ENCODE assay signal across 13 cellular contexts in the genomic region with DNA sequence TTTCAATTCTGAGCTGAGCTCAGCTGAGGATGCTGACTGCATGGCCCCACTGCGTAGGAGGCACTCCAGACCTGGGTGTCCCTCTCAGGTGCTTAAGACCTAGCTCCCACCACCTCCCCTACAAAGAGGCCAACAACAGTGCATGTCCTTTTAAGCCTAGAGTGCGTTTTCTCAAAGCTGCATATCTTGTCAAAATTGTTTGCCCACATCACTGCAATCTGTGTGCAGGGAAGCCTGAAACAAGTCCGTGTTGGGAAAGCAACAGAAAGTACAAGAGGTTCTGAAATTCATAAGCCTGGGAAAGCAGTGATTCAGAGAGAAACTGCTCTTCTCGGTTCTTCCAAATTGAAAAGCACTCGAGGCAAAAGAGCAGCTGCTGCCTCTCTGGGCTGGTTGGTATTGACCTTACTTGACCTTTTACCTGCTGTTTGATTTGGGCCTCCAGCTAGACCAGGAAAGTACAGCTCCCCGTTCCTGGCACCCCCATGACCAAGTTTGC.
DNase-seq lines count a peak whose midpoint lies in the region; ATAC-seq, FAIRE-seq and TF ChIP-seq lines count a peak whose summit lies in the region.
"Had no signal": no experiment of that assay in that cellular context is flagged by ENCODE, and none has a peak within 500 bp of the region (broad histone marks: within the 10 kb centered on the region; RNA-seq: fewer than 3 reads in every experiment).

No MANE protein-coding gene starts in this region.

- H3K4me1 ChIP-seq in keratinocyte (ENCODE audit: control insufficient read depth, extremely low read depth, insufficient read depth, low read length), result no peaks in the 10 kb centered on the region
- H3K4me1 ChIP-seq: upper lobe of right lung had no signal

- H3K36me3 Mint-ChIP-seq in activated naive CD4-positive, alpha-beta T cell treated with anti-CD3 and anti-CD28 coated beads, Interleukin-2, amount 50 U/mL, for 72 hours, result no peaks in the 10 kb centered on the region
- no peaks in the 10 kb centered on the region for H3K36me3 Mint-ChIP-seq in progenitor cell of endocrine pancreas (ENCODE audit: insufficient read depth)
- H3K36me3 Mint-ChIP-seq in activated T-helper 1 cell treated with anti-CD3 and anti-CD28 coated beads, Interleukin-12 subunit alpha, Interleukin-12 subunit beta, Interleukin-2, Interleukin-4 antibody, amounts not matched to agents 30 ng/mL and 10 ng/mL and 1 ng/mL, durations not matched to agents 14 hours and 24 hours and 36 hours (ENCODE audit: low read depth), result no peaks in the 10 kb centered on the region
- H3K36me3 Mint-ChIP-seq: brain had no signal

- DNase-seq in keratinocyte (ENCODE audit: low read depth, low spot score), result no peak
- DNase-seq in activated naive CD4-positive, alpha-beta T cell treated with anti-CD3 and anti-CD28 coated beads, Interleukin-2, amount 50 U/mL, for 72 hours (ENCODE audit: low spot score in 2 of 2), result no peak
- DNase-seq in NCI-H2107 treated with DMSO at 0.1 percent for 48 hours (lab: John Stamatoyannopoulos, UW; ENCODE audit: unreplicated experiment), result no peak
- DNase-seq in progenitor cell of endocrine pancreas (ENCODE audit: low spot score, unreplicated experiment), result no peak
- DNase-seq in activated T-helper 1 cell treated with anti-CD3 and anti-CD28 coated beads, Interleukin-12 subunit alpha, Interleukin-12 subunit beta, Interleukin-2, Interleukin-4 antibody, amounts not matched to agents 30 ng/mL and 10 ng/mL and 1 ng/mL, durations not matched to agents 14 hours and 24 hours and 36 hours (ENCODE audit: low spot score), result no peak
- DNase-seq: activated CD8-positive, alpha-beta T cell treated with anti-CD3 and anti-CD28 coated beads, Interleukin-2, amount 10 ng/mL, durations not matched to agents 7 days and 5 days; Calu3; stimulated activated CD4-positive, alpha-beta T cell treated with anti-CD3 and anti-CD28 coated beads, Interleukin-4, amount 100 ng/mL, for 1 hour; upper lobe of right lung had no signal

- H3K27me3 ChIP-seq in keratinocyte (ENCODE audit: control insufficient read depth, extremely low read depth, insufficient read depth, low read length), result no peaks in the 10 kb centered on the region
- H3K27me3 ChIP-seq: upper lobe of right lung had no signal

- dilution Hi-C loops in keratinocyte (cut with MboI; ENCODE audit: extremely low pct_ligation_motif_present, low sequenced_read_pairs), result no loop called here

- H3K79me2 ChIP-seq in keratinocyte (ENCODE audit: control insufficient read depth, insufficient read depth, low read length), result no peaks in the 10 kb centered on the region

- no peak overlapping the region for H3K4me3 Mint-ChIP-seq in progenitor cell of endocrine pancreas (ENCODE audit: low read depth)
- H3K4me3 Mint-ChIP-seq in activated T-helper 1 cell treated with anti-CD3 and anti-CD28 coated beads, Interleukin-12 subunit alpha, Interleukin-12 subunit beta, Interleukin-2, Interleukin-4 antibody, amounts not matched to agents 30 ng/mL and 10 ng/mL and 1 ng/mL, durations not matched to agents 14 hours and 24 hours and 36 hours, result no peak overlapping the region
- H3K4me3 Mint-ChIP-seq: activated CD8-positive, alpha-beta T cell treated with anti-CD3 and anti-CD28 coated beads, Interleukin-2, amount 10 ng/mL, durations not matched to agents 7 days and 5 days; brain had no signal

- no peaks in the 10 kb centered on the region for H3K9me1 ChIP-seq in keratinocyte (ENCODE audit: control insufficient read depth, extremely low read depth, insufficient read depth, low read length)

- intact Hi-C loops in activated T-helper 1 cell treated with anti-CD3 and anti-CD28 coated beads, Interleukin-12 subunit alpha, Interleukin-12 subunit beta, Interleukin-2, Interleukin-4 antibody, amounts not matched to agents 30 ng/mL and 10 ng/mL and 1 ng/mL, durations not matched to agents 14 hours and 24 hours and 36 hours (cut with micrococcal nuclease), result no loop called here

- H3K9me3 ChIP-seq in keratinocyte (ENCODE audit: control insufficient read depth, low read depth, low read length), result no peaks in the 10 kb centered on the region
- H3K9me3 ChIP-seq: upper lobe of right lung had no signal

- H3K9ac ChIP-seq in keratinocyte (ENCODE audit: control insufficient read depth, extremely low read depth, insufficient read depth, low read length), result no peak overlapping the region

- peak overlapping the region; percentile 7 for H2AFZ ChIP-seq in keratinocyte (ENCODE audit: control insufficient read depth, low read length)

- H3K4me3 ChIP-seq in keratinocyte (ENCODE audit: control insufficient read depth in 2 of 3, extremely low read depth in 1 of 3, insufficient read depth in 2 of 3, low read depth in 1 of 3, low read length in 3 of 3), result no peak overlapping the region
- H3K4me3 ChIP-seq: upper lobe of right lung had no signal

- TF ChIP-seq CTCF in keratinocyte (optimal IDR thresholded peaks at IDR 0.05 in 1 of 3, IDR thresholded peaks at IDR 0.05 in 1 of 3, conservative IDR thresholded peaks at IDR 0.05 in 1 of 3; ENCODE audit: extremely low read depth in 1 of 3, insufficient read depth in 2 of 3, low read length in 3 of 3) (no peak), progenitor cell of endocrine pancreas (IDR thresholded peaks at IDR 0.05; ENCODE audit: unreplicated experiment) (no peak)

- H3K36me3 ChIP-seq in keratinocyte (ENCODE audit: control insufficient read depth in 2 of 2, extremely low read depth in 1 of 2, insufficient read depth in 2 of 2, low read length in 2 of 2), result no peaks in the 10 kb centered on the region
- H3K36me3 ChIP-seq: upper lobe of right lung had no signal

- no peaks in the 10 kb centered on the region for H4K20me1 ChIP-seq in keratinocyte (ENCODE audit: control insufficient read depth, extremely low read depth, insufficient read depth, low read length)

- no peak overlapping the region for H3K27ac Mint-ChIP-seq in activated naive CD4-positive, alpha-beta T cell treated with anti-CD3 and anti-CD28 coated beads, Interleukin-2, amount 50 U/mL, for 72 hours
- H3K27ac Mint-ChIP-seq in progenitor cell of endocrine pancreas, result no peak overlapping the region
- H3K27ac Mint-ChIP-seq in activated T-helper 1 cell treated with anti-CD3 and anti-CD28 coated beads, Interleukin-12 subunit alpha, Interleukin-12 subunit beta, Interleukin-2, Interleukin-4 antibody, amounts not matched to agents 30 ng/mL and 10 ng/mL and 1 ng/mL, durations not matched to agents 14 hours and 24 hours and 36 hours, result no peak overlapping the region
- H3K27ac Mint-ChIP-seq: activated CD8-positive, alpha-beta T cell treated with anti-CD3 and anti-CD28 coated beads, Interleukin-2, amount 10 ng/mL, durations not matched to agents 7 days and 5 days; brain had no signal

- H3K9me3 Mint-ChIP-seq in activated naive CD4-positive, alpha-beta T cell treated with anti-CD3 and anti-CD28 coated beads, Interleukin-2, amount 50 U/mL, for 72 hours, result peaks cover 3 to 5% of the 10 kb centered on the region in 2 donors
- no peaks in the 10 kb centered on the region for H3K9me3 Mint-ChIP-seq in progenitor cell of endocrine pancreas (ENCODE audit: low read depth)
- peaks cover 20% of the 10 kb centered on the region for H3K9me3 Mint-ChIP-seq in activated T-helper 1 cell treated with anti-CD3 and anti-CD28 coated beads, Interleukin-12 subunit alpha, Interleukin-12 subunit beta, Interleukin-2, Interleukin-4 antibody, amounts not matched to agents 30 ng/mL and 10 ng/mL and 1 ng/mL, durations not matched to agents 14 hours and 24 hours and 36 hours

- FAIRE-seq in keratinocyte (lab: Jason Lieb, UNC), result peak; percentile 55

- no peaks in the 10 kb centered on the region for H3K27me3 Mint-ChIP-seq in progenitor cell of endocrine pancreas
- H3K27me3 Mint-ChIP-seq in activated T-helper 1 cell treated with anti-CD3 and anti-CD28 coated beads, Interleukin-12 subunit alpha, Interleukin-12 subunit beta, Interleukin-2, Interleukin-4 antibody, amounts not matched to agents 30 ng/mL and 10 ng/mL and 1 ng/mL, durations not matched to agents 14 hours and 24 hours and 36 hours (ENCODE audit: insufficient read depth), result no peaks in the 10 kb centered on the region

- ATAC-seq in GM18511 (IDR thresholded peaks at IDR 0.05; ENCODE audit: unreplicated experiment) (peak; percentile 81), GM21360 (IDR thresholded peaks at IDR 0.05; ENCODE audit: unreplicated experiment) (peak; percentile 82), HG03378 (IDR thresholded peaks at IDR 0.05; ENCODE audit: unreplicated experiment) (peak; percentile 55)
- no peak for ATAC-seq in activated naive CD4-positive, alpha-beta T cell treated with anti-CD3 and anti-CD28 coated beads, Interleukin-2, amount 50 U/mL, for 72 hours
- ATAC-seq: activated CD8-positive, alpha-beta T cell treated with anti-CD3 and anti-CD28 coated beads, Interleukin-2, amount 10 ng/mL, durations not matched to agents 7 days and 5 days; upper lobe of right lung had no signal

- H3K27ac ChIP-seq in keratinocyte (ENCODE audit: control insufficient read depth, insufficient read depth, low read length), result no peak overlapping the region
- H3K27ac ChIP-seq: upper lobe of right lung had no signal

- H3K4me2 ChIP-seq in keratinocyte (ENCODE audit: control insufficient read depth, extremely low read depth, insufficient read depth, low read depth, low read length), result no peak overlapping the region

- peaks cover 21% of the 10 kb centered on the region for H3K4me1 Mint-ChIP-seq in progenitor cell of endocrine pancreas (ENCODE audit: low read depth)
- H3K4me1 Mint-ChIP-seq in activated T-helper 1 cell treated with anti-CD3 and anti-CD28 coated beads, Interleukin-12 subunit alpha, Interleukin-12 subunit beta, Interleukin-2, Interleukin-4 antibody, amounts not matched to agents 30 ng/mL and 10 ng/mL and 1 ng/mL, durations not matched to agents 14 hours and 24 hours and 36 hours (ENCODE audit: low read depth), result no peaks in the 10 kb centered on the region
- H3K4me1 Mint-ChIP-seq: brain had no signal

Comparison
In these comparisons a context has a peak if more than half of its experiments do, and no peak if none do; other contexts are left out.
1. ATAC-seq: peak in GM18511 (single experiment), GM21360 (single experiment) and HG03378 (single experiment); none in activated naive CD4-positive, alpha-beta T cell treated with anti-CD3 and anti-CD28 coated beads, Interleukin-2, amount 50 U/mL, for 72 hours (0 of 2).